ENCODE assay signal across 34 cellular contexts in the genomic region with DNA sequence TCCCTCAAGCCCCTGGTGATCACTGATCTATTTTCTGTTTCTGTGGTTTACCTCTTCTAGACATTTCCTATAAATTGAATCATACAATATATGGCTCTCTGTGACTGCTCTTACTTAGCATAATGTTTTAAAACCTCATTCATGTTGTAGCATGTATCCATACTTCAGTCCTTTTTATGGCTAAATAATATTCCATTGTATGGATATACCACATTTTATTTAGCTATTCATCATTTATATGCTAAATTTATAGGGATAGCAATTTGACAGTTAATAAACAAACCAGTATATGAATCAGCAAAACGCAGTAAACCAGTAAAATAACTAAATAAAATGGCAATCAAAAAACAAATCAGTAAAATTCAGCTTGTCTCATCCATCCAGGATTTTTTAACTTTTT.
"Had no signal": no experiment of that assay in that cellular context is flagged by ENCODE, and none has a peak within 500 bp of the region (broad histone marks: within the 10 kb centered on the region; RNA-seq: fewer than 3 reads in every experiment).

No MANE protein-coding gene starts in this region.

- H3K27me3 ChIP-seq: MG63 had no signal

- H3K9ac ChIP-seq: KMS-11 had no signal

- H3K9me3 ChIP-seq: MG63 had no signal

- H3K4me3 ChIP-seq: MG63 had no signal

- H3K36me3 ChIP-seq: MG63 had no signal

- H3K4me2 ChIP-seq: KMS-11 had no signal

- DNase-seq: Karpas-422, Kasumi-1, MG63, MM.1S, MV-4-11, NCI-H1048, NCI-H1092, NCI-H1092 treated with DMSO at 0.1 percent for 48 hours, NCI-H1105, NCI-H1105 treated with DMSO at 0.1 percent for 48 hours, NCI-H1417, NCI-H1417 treated with DMSO at 0.1 percent for 48 hours, NCI-H1436, NCI-H1436 treated with DMSO at 0.1 percent for 48 hours, NCI-H146, NCI-H1694, NCI-H1694 treated with DMSO at 0.1 percent for 48 hours, NCI-H187, NCI-H187 treated with DMSO at 0.1 percent for 48 hours, NCI-H1930, NCI-H2029, NCI-H2029 treated with DMSO at 0.1 percent for 48 hours, NCI-H2081 treated with DMSO at 0.1 percent for 48 hours, NCI-H2107, NCI-H2171, NCI-H2171 treated with DMSO at 0.1 percent for 48 hours, NCI-H2227 treated with DMSO at 0.1 percent for 48 hours, NCI-H226, NCI-H345, NCI-H446, NCI-H446 treated with DMSO at 0.1 percent for 48 hours, NCI-H510A, NCI-H510A treated with DMSO at 0.1 percent for 48 hours had no signal

- H3K27ac ChIP-seq: KMS-11 had no signal
